In genomic region chrX:142089193-142089592, GRCh38 we compare ENCODE assay signal across 9 cellular contexts.
A peak's percentile ranks its signal among the peaks of the same experiment; 100 is the strongest.
DNase-seq lines count a peak whose midpoint lies in the region; ATAC-seq, FAIRE-seq and TF ChIP-seq lines count a peak whose summit lies in the region.
"Had no signal": no experiment of that assay in that cellular context is flagged by ENCODE, and none has a peak within 500 bp of the region (broad histone marks: within the 10 kb centered on the region; RNA-seq: fewer than 3 reads in every experiment).

No MANE protein-coding gene starts in this region.

- no peaks in the 10 kb centered on the region for H3F3A ChIP-seq in OCI-LY1 (ENCODE audit: insufficient read depth, low read length)

- no peak overlapping the region for H3K4me3 ChIP-seq in OCI-LY1 (ENCODE audit: low read depth, low read length, poor library complexity, severe bottlenecking)
- H3K4me3 ChIP-seq in epithelial cell of proximal tubule (ENCODE audit: low read depth, low read length): no peak overlapping the region
- H3K4me3 ChIP-seq in retinal pigment epithelial cell (ENCODE audit: low read length): no peak overlapping the region
- H3K4me3 ChIP-seq: thyroid gland had no signal

- no peaks in the 10 kb centered on the region for H3K9me3 ChIP-seq in OCI-LY1 (ENCODE audit: low read length)
- H3K9me3 ChIP-seq: thyroid gland had no signal

- no peak for ATAC-seq in activated T-helper 17 cell treated with anti-CD3 and anti-CD28 coated beads, Interleukin-2, amount 50 U/mL, for 72 hours (replicated peaks)

- no peaks in the 10 kb centered on the region for H4K20me1 ChIP-seq in OCI-LY1 (ENCODE audit: insufficient read depth, low read length)

- H3K27ac Mint-ChIP-seq in activated T-helper 17 cell treated with anti-CD3 and anti-CD28 coated beads, Interleukin-2, amount 50 U/mL, for 72 hours: no peak overlapping the region

- DNase-seq in NCI-H2171 treated with DMSO at 0.1 percent for 48 hours (lab: John Stamatoyannopoulos, UW) (peak; percentile 0), NCI-H2171 (lab: John Stamatoyannopoulos, UW) (no peak), epithelial cell of proximal tubule (ENCODE audit: low read depth) (no peak), retinal pigment epithelial cell (ENCODE audit: low read depth) (no peak), AML-193 (lab: John Stamatoyannopoulos, UW) (no peak), D721Med (ENCODE audit: insufficient read length, low spot score) (no peak)
- DNase-seq: thyroid gland had no signal

- H3K9me2 ChIP-seq in OCI-LY1 (ENCODE audit: low read depth, low read length): no peaks in the 10 kb centered on the region

- H3K9ac ChIP-seq in OCI-LY1 (ENCODE audit: low read length): no peak overlapping the region

- H3K27me3 ChIP-seq in OCI-LY1 (ENCODE audit: insufficient read depth, low read length): no peaks in the 10 kb centered on the region
- H3K27me3 ChIP-seq: thyroid gland had no signal

- H3K36me3 Mint-ChIP-seq in activated T-helper 17 cell treated with anti-CD3 and anti-CD28 coated beads, Interleukin-2, amount 50 U/mL, for 72 hours (ENCODE audit: low read depth): no peaks in the 10 kb centered on the region

- peak; percentile 8; the same call in 1 of the 2 replicates for TF ChIP-seq CTCF in OCI-LY1 (IDR thresholded peaks at IDR 0.05; ENCODE audit: low read length)
- TF ChIP-seq CTCF in epithelial cell of proximal tubule (conservative IDR thresholded peaks at IDR 0.05; ENCODE audit: low read depth, low read length): peak; percentile 37
- peak; percentile 34 for TF ChIP-seq CTCF in retinal pigment epithelial cell (conservative IDR thresholded peaks at IDR 0.05; ENCODE audit: low read depth, low read length)
- TF ChIP-seq CTCF in D721Med (IDR thresholded peaks at IDR 0.05; ENCODE audit: insufficient read depth, missing control alignments): no peak

- H3K27ac ChIP-seq in OCI-LY1 (ENCODE audit: low read depth, low read length, poor library complexity, severe bottlenecking): no peak overlapping the region
- H3K27ac ChIP-seq: thyroid gland had no signal

- no peak overlapping the region for H3K4me2 ChIP-seq in OCI-LY1 (ENCODE audit: low read length)

- no peaks in the 10 kb centered on the region for H3K9me3 Mint-ChIP-seq in activated T-helper 17 cell treated with anti-CD3 and anti-CD28 coated beads, Interleukin-2, amount 50 U/mL, for 72 hours

- H3K4me1 Mint-ChIP-seq in activated T-helper 17 cell treated with anti-CD3 and anti-CD28 coated beads, Interleukin-2, amount 50 U/mL, for 72 hours: no peaks in the 10 kb centered on the region

- H3K4me3 Mint-ChIP-seq in activated T-helper 17 cell treated with anti-CD3 and anti-CD28 coated beads, Interleukin-2, amount 50 U/mL, for 72 hours: no peak overlapping the region

- FAIRE-seq in D721Med (lab: Jason Lieb, UNC): no peak

- no peaks in the 10 kb centered on the region for H3K4me1 ChIP-seq in OCI-LY1 (ENCODE audit: insufficient read depth, low read length, severe bottlenecking)
- H3K4me1 ChIP-seq: thyroid gland had no signal

- no peaks in the 10 kb centered on the region for H3K27me3 Mint-ChIP-seq in activated T-helper 17 cell treated with anti-CD3 and anti-CD28 coated beads, Interleukin-2, amount 50 U/mL, for 72 hours

- no peaks in the 10 kb centered on the region for H3K79me2 ChIP-seq in OCI-LY1 (ENCODE audit: insufficient read depth, low read length)

- no peak overlapping the region for H2AFZ ChIP-seq in OCI-LY1 (ENCODE audit: low read length)

- H3K36me3 ChIP-seq in OCI-LY1 (ENCODE audit: insufficient read depth, low read length): no peaks in the 10 kb centered on the region
- H3K36me3 ChIP-seq: thyroid gland had no signal
